ENCODE assay signal across 1 cellular context in genomic region chr1:220747426-220748090, GRCh38.
TF ChIP-seq lines count a peak whose summit lies in the region.

No MANE protein-coding gene starts in this region.

TF ChIP-seq in HepG2, 621 proteins besides CTCF, POLR2A, EP300 and RAD21:
- no peak for TF ChIP-seq HNRNPH1 (optimal IDR thresholded peaks at IDR 0.05; ENCODE audit: low read depth, low read length)
- TF ChIP-seq SRSF1 (optimal IDR thresholded peaks at IDR 0.05; ENCODE audit: low read depth, low read length), result peak; percentile 8
- no peak for TF ChIP-seq PAX8 (CRISPR knock-in tag; IDR thresholded peaks at IDR 0.05; ENCODE audit: borderline replicate concordance)
- TF ChIP-seq ZHX2 (IDR thresholded peaks at IDR 0.05; ENCODE audit: low read depth), result no peak
- TF ChIP-seq ZHX2 (CRISPR knock-in tag; IDR thresholded peaks at IDR 0.05; ENCODE audit: borderline replicate concordance), result no peak
- TF ChIP-seq ZXDC (CRISPR knock-in tag; IDR thresholded peaks at IDR 0.05), result peak; percentile 21; the same call in 1 of the 2 replicates
- no peak for TF ChIP-seq IKZF5 (CRISPR knock-in tag; IDR thresholded peaks at IDR 0.05)
- 0 out of 2 replicates have a peak, but pooled peaks have one; percentile 60 for TF ChIP-seq STAT6 (CRISPR knock-in tag; IDR thresholded peaks at IDR 0.05; ENCODE audit: borderline replicate concordance)
- TF ChIP-seq ZNF678 (CRISPR knock-in tag; IDR thresholded peaks at IDR 0.05), result no peak
- peak; percentile 13 for TF ChIP-seq ZEB1 (IDR thresholded peaks at IDR 0.05; ENCODE audit: insufficient replicate concordance, low read depth)
- TF ChIP-seq CREB1 (IDR thresholded peaks at IDR 0.05), result no peak
- TF ChIP-seq CREB1 (CRISPR knock-in tag; IDR thresholded peaks at IDR 0.05), result 0 out of 2 replicates have a peak, but pooled peaks have one; percentile 62
- TF ChIP-seq CCDC6 (CRISPR knock-in tag; IDR thresholded peaks at IDR 0.05), result 0 out of 2 replicates have a peak, but pooled peaks have one; percentile 12
- TF ChIP-seq ZNF44 (CRISPR knock-in tag; IDR thresholded peaks at IDR 0.05), result peak; percentile 70; the same call in 1 of the 2 replicates
- TF ChIP-seq ZNF839 (CRISPR knock-in tag; IDR thresholded peaks at IDR 0.05; ENCODE audit: borderline replicate concordance), result 0 out of 2 replicates have a peak, but pooled peaks have one; percentile 21
- peak; percentile 41; the same call in 1 of the 2 replicates for TF ChIP-seq CEBPB (IDR thresholded peaks at IDR 0.05; ENCODE audit: borderline replicate concordance, low read depth, low read length)
- TF ChIP-seq GFI1 (CRISPR knock-in tag; IDR thresholded peaks at IDR 0.05; ENCODE audit: borderline replicate concordance), result peak; percentile 35; the same call in 1 of the 2 replicates
- 0 out of 2 replicates have a peak, but pooled peaks have one; percentile 18 for TF ChIP-seq RNF2 (conservative IDR thresholded peaks at IDR 0.05; ENCODE audit: low read depth)
